Comparison of ENCODE assay signal across 1 cellular context in the genomic region with DNA sequence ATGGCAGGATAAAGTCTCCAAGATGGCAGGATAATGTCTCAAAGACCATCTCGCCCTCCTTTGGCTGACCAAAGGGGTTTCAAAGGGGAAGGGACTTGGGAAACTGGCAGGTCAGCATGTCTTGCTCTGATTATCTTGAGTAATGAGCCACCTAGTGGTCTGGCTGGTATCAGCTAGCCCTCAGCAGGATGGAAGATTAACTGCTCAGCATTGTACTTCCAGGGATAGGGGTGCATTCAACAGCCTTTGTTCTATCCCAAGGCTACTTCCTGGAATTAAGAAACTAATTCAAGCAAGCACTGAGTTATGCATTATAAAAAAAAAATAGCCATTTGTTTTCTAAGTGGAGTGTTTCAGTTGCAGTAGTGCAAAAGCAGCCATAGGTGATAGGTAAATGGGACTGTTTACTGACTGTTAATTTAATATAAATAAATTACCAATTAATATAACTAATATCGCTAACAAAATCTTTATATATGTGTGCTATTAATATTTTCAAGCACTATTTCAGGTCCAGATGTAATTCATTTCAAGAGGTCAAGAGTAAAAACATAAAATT.
TF ChIP-seq lines count a peak whose summit lies in the region.

No MANE protein-coding gene starts in this region.

TF ChIP-seq in H1, 55 proteins besides CTCF, POLR2A, EP300 and RAD21 (continued from another document):
- TF ChIP-seq, protein P1, sequence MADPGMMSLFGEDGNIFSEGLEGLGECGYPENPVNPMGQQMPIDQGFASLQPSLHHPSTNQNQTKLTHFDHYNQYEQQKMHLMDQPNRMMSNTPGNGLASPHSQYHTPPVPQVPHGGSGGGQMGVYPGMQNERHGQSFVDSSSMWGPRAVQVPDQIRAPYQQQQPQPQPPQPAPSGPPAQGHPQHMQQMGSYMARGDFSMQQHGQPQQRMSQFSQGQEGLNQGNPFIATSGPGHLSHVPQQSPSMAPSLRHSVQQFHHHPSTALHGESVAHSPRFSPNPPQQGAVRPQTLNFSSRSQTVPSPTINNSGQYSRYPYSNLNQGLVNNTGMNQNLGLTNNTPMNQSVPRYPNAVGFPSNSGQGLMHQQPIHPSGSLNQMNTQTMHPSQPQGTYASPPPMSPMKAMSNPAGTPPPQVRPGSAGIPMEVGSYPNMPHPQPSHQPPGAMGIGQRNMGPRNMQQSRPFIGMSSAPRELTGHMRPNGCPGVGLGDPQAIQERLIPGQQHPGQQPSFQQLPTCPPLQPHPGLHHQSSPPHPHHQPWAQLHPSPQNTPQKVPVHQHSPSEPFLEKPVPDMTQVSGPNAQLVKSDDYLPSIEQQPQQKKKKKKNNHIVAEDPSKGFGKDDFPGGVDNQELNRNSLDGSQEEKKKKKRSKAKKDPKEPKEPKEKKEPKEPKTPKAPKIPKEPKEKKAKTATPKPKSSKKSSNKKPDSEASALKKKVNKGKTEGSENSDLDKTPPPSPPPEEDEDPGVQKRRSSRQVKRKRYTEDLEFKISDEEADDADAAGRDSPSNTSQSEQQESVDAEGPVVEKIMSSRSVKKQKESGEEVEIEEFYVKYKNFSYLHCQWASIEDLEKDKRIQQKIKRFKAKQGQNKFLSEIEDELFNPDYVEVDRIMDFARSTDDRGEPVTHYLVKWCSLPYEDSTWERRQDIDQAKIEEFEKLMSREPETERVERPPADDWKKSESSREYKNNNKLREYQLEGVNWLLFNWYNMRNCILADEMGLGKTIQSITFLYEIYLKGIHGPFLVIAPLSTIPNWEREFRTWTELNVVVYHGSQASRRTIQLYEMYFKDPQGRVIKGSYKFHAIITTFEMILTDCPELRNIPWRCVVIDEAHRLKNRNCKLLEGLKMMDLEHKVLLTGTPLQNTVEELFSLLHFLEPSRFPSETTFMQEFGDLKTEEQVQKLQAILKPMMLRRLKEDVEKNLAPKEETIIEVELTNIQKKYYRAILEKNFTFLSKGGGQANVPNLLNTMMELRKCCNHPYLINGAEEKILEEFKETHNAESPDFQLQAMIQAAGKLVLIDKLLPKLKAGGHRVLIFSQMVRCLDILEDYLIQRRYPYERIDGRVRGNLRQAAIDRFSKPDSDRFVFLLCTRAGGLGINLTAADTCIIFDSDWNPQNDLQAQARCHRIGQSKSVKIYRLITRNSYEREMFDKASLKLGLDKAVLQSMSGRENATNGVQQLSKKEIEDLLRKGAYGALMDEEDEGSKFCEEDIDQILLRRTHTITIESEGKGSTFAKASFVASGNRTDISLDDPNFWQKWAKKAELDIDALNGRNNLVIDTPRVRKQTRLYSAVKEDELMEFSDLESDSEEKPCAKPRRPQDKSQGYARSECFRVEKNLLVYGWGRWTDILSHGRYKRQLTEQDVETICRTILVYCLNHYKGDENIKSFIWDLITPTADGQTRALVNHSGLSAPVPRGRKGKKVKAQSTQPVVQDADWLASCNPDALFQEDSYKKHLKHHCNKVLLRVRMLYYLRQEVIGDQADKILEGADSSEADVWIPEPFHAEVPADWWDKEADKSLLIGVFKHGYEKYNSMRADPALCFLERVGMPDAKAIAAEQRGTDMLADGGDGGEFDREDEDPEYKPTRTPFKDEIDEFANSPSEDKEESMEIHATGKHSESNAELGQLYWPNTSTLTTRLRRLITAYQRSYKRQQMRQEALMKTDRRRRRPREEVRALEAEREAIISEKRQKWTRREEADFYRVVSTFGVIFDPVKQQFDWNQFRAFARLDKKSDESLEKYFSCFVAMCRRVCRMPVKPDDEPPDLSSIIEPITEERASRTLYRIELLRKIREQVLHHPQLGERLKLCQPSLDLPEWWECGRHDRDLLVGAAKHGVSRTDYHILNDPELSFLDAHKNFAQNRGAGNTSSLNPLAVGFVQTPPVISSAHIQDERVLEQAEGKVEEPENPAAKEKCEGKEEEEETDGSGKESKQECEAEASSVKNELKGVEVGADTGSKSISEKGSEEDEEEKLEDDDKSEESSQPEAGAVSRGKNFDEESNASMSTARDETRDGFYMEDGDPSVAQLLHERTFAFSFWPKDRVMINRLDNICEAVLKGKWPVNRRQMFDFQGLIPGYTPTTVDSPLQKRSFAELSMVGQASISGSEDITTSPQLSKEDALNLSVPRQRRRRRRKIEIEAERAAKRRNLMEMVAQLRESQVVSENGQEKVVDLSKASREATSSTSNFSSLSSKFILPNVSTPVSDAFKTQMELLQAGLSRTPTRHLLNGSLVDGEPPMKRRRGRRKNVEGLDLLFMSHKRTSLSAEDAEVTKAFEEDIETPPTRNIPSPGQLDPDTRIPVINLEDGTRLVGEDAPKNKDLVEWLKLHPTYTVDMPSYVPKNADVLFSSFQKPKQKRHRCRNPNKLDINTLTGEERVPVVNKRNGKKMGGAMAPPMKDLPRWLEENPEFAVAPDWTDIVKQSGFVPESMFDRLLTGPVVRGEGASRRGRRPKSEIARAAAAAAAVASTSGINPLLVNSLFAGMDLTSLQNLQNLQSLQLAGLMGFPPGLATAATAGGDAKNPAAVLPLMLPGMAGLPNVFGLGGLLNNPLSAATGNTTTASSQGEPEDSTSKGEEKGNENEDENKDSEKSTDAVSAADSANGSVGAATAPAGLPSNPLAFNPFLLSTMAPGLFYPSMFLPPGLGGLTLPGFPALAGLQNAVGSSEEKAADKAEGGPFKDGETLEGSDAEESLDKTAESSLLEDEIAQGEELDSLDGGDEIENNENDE (IDR thresholded peaks at IDR 0.05; ENCODE audit: insufficient replicate concordance, low read length) = no peak
- TF ChIP-seq, protein P2, sequence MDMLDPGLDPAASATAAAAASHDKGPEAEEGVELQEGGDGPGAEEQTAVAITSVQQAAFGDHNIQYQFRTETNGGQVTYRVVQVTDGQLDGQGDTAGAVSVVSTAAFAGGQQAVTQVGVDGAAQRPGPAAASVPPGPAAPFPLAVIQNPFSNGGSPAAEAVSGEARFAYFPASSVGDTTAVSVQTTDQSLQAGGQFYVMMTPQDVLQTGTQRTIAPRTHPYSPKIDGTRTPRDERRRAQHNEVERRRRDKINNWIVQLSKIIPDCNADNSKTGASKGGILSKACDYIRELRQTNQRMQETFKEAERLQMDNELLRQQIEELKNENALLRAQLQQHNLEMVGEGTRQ (IDR thresholded peaks at IDR 0.05; ENCODE audit: low read length) = no peak
- TF ChIP-seq KDM1A (IDR thresholded peaks at IDR 0.05; ENCODE audit: borderline replicate concordance, low read length) (no peak), TAF1 (IDR thresholded peaks at IDR 0.05; ENCODE audit: low read depth, low read length) (no peak), BACH1 (IDR thresholded peaks at IDR 0.05; ENCODE audit: low read length) (no peak), SIX5 (IDR thresholded peaks at IDR 0.05; ENCODE audit: low read depth, low read length) (no peak), HDAC2 (IDR thresholded peaks at IDR 0.05; ENCODE audit: borderline replicate concordance in 1 of 2, low read depth in 2 of 2, low read length in 2 of 2) (no peak), FOSL1 (IDR thresholded peaks at IDR 0.05; ENCODE audit: insufficient read depth, low read depth, low read length) (no peak), GABPA (IDR thresholded peaks at IDR 0.05; ENCODE audit: borderline replicate concordance, insufficient read depth, low read length) (no peak), CBX8 (IDR thresholded peaks at IDR 0.05; ENCODE audit: borderline replicate concordance, low read depth, low read length) (no peak), TCF12 (IDR thresholded peaks at IDR 0.05; ENCODE audit: low read depth, low read length) (no peak), CTBP2 (IDR thresholded peaks at IDR 0.05; ENCODE audit: borderline replicate concordance, insufficient read depth, insufficient read length, low read length) (no peak), PHF8 (conservative IDR thresholded peaks at IDR 0.05; ENCODE audit: low read depth, low read length) (no peak), YY1 (IDR thresholded peaks at IDR 0.05; ENCODE audit: low read depth, low read length) (peak; percentile 75), KDM4A (IDR thresholded peaks at IDR 0.05; ENCODE audit: low read depth, low read length, severe bottlenecking) (no peak), SUZ12 (IDR thresholded peaks at IDR 0.05; ENCODE audit: low read length) (no peak), HDAC6 (IDR thresholded peaks at IDR 0.05; ENCODE audit: low read depth, low read length) (no peak), MAFK (IDR thresholded peaks at IDR 0.05; ENCODE audit: low read depth, low read length) (peak; percentile 70; the same call in 1 of the 2 replicates), POU5F1 (IDR thresholded peaks at IDR 0.05; ENCODE audit: low read depth, low read length) (no peak), SAP30 (IDR thresholded peaks at IDR 0.05; ENCODE audit: insufficient read depth, insufficient replicate concordance, low read length) (no peak), CREB1 (IDR thresholded peaks at IDR 0.05) (no peak), CHD1 (IDR thresholded peaks at IDR 0.05; ENCODE audit: low read depth, low read length) (no peak), TEAD4 (IDR thresholded peaks at IDR 0.05; ENCODE audit: low read depth, low read length) (no peak), CHD2 (IDR thresholded peaks at IDR 0.05; ENCODE audit: low read length) (no peak), NRF1 (IDR thresholded peaks at IDR 0.05; ENCODE audit: low read depth, low read length) (no peak), POLR2AphosphoS5 (IDR thresholded peaks at IDR 0.05; ENCODE audit: low read depth, low read length) (no peak), NANOG (IDR thresholded peaks at IDR 0.05; ENCODE audit: insufficient read depth, low read depth, low read length, poor library complexity, severe bottlenecking) (peak; percentile 39), CBX5 (IDR thresholded peaks at IDR 0.05; ENCODE audit: low read depth, low read length) (no peak), RFX5 (IDR thresholded peaks at IDR 0.05; ENCODE audit: borderline replicate concordance, low read depth, low read length) (no peak)
- TF ChIP-seq, protein P3, sequence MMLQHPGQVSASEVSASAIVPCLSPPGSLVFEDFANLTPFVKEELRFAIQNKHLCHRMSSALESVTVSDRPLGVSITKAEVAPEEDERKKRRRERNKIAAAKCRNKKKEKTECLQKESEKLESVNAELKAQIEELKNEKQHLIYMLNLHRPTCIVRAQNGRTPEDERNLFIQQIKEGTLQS (IDR thresholded peaks at IDR 0.05; ENCODE audit: insufficient read depth, low read depth, low read length) = no peak
- TF ChIP-seq, protein P4, sequence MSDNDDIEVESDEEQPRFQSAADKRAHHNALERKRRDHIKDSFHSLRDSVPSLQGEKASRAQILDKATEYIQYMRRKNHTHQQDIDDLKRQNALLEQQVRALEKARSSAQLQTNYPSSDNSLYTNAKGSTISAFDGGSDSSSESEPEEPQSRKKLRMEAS (IDR thresholded peaks at IDR 0.05) = 0 out of 2 replicates have a peak, but pooled peaks have one; percentile 20
